Comparison of ENCODE assay signal across 7 cellular contexts in the genomic region with DNA sequence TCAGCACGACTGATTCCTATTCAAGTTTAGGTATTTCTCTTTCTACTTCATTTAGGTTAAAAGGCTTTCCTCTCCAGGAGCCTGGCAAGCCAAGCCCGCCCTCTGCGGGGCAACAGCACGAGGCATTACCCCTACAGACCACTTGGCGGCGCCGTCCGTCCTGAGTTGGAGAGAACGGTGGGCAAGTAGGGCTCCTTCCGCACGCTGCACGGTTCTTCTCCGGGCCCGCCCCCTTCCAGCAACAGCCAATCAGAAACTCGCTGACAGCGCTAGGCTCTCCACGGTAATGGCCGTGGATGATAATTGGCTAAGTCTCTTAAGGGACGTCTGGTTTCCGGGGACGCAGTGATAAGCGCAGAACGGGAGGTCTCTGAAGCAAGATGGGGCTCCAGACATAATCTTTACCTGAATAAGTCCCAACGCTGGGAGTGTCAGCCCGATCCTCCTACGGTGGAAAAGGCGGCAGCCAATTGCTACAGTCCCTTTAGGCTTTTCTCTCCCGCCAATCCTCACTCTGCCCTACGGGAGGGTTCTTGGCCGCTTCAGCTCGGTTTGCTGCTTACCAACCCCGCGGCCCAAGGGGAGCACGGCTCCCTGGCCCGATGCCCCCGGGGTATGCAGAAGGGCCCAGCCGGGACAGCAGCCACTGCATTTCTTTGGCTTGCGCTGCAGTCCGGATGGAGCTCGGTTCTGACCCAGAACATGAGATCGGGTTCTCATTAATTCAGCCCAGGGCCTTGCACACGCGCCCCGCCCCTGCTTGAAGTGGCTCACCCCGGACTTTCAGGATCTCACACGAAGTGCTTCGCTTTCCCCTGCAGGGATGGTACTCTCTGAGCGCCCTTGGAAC.
A peak's percentile ranks its signal among the peaks of the same experiment; 100 is the strongest.
DNase-seq lines count a peak whose midpoint lies in the region; ATAC-seq, FAIRE-seq and TF ChIP-seq lines count a peak whose summit lies in the region.

No MANE protein-coding gene starts in this region.

- H3K36me3 ChIP-seq in brain microvascular endothelial cell (replicated peaks), result no peaks in the 10 kb centered on the region
- no peaks in the 10 kb centered on the region for H3K36me3 ChIP-seq in iPS DF 6.9 (ENCODE audit: control insufficient read depth, insufficient read depth, low read length)
- H3K36me3 ChIP-seq in gastrocnemius medialis, result no peaks in the 10 kb centered on the region

- H3K4me3 ChIP-seq in brain microvascular endothelial cell (ENCODE audit: low read depth, low read length), result peak overlapping the region; percentile 71
- H3K4me3 ChIP-seq in iPS DF 6.9 (ENCODE audit: low read length), result peak overlapping the region; percentile 69; the same call in 1 of the 2 replicates
- H3K4me3 ChIP-seq in gastrocnemius medialis, result peak overlapping the region; percentile 63 to 87 (median 79)

- peak; percentile 40 to 91 for TF ChIP-seq POLR2A in gastrocnemius medialis (IDR thresholded peaks at IDR 0.05)

- H3K9me3 ChIP-seq in iPS DF 6.9 (ENCODE audit: control insufficient read depth, insufficient read depth, low read length), result no peaks in the 10 kb centered on the region
- H3K9me3 ChIP-seq in gastrocnemius medialis, result no peaks in the 10 kb centered on the region

- ATAC-seq in GM18508 (IDR thresholded peaks at IDR 0.05; ENCODE audit: insufficient read depth, unreplicated experiment), result peak; percentile 100
- peak; percentile 100 for ATAC-seq in HG03025 (IDR thresholded peaks at IDR 0.05; ENCODE audit: low FRiP score, unreplicated experiment)
- ATAC-seq in gastrocnemius medialis, result peak; percentile 99 to 100

- intact Hi-C loops in gastrocnemius medialis (cut with DNase I; ENCODE audit: low total_unique reads), result loop anchor here (1.0 to 5.0 kb wide), 4 partner anchors 28 to 520 kb away; partner anchors contain the start of gene COX7A2L

- FAIRE-seq in TTC549 (lab: Jason Lieb, UNC), result peak; percentile 98

- in situ Hi-C loops in brain microvascular endothelial cell (cut with HindIII; ENCODE audit: low pct_ligation_motif_present, low sequenced_read_pairs), result no loop called here
- in situ Hi-C loops in gastrocnemius medialis (cut with MboI; ENCODE audit: low sequenced_read_pairs in 4 of 4), result loop anchor here in 1 of 4 donors (10.0 kb wide), 1 partner anchor 524 kb away; the partner anchor contains the start of gene COX7A2L

- DNase-seq in NCI-H2081 (lab: John Stamatoyannopoulos, UW) (peak; percentile 98 to 99), brain microvascular endothelial cell (peak; percentile 97), iPS DF 6.9 (ENCODE audit: low read depth, low spot score) (peak; percentile 87), gastrocnemius medialis (peak; percentile 94 to 97)

- H3K27ac ChIP-seq in brain microvascular endothelial cell (peak overlapping the region; percentile 7), iPS DF 6.9 (ENCODE audit: low read length) (no peak overlapping the region), gastrocnemius medialis (peak overlapping the region; percentile 84 to 93 (median 92))

- no peaks in the 10 kb centered on the region for H3K4me1 ChIP-seq in iPS DF 6.9 (ENCODE audit: control insufficient read depth, insufficient read depth, low read length)
- H3K4me1 ChIP-seq in gastrocnemius medialis, result peaks cover 9 to 16% of the 10 kb centered on the region in 2 donors

- no CpG with 5 or more reads among the region's 48 CpGs for WGBS in iPS DF 6.9 (ENCODE audit: insufficient coverage, insufficient read length)

- TF ChIP-seq CTCF in brain microvascular endothelial cell (IDR thresholded peaks at IDR 0.05; ENCODE audit: low read depth, low read length, missing control alignments) (peak; percentile 99), gastrocnemius medialis (IDR thresholded peaks at IDR 0.05 in 4 of 5, conservative IDR thresholded peaks at IDR 0.05 in 1 of 5) (peak; percentile 98 to 99 (median 98))

- H3K27me3 ChIP-seq in brain microvascular endothelial cell (replicated peaks) (peaks cover 3% of the 10 kb centered on the region), iPS DF 6.9 (ENCODE audit: control insufficient read depth, insufficient read depth, low read length) (no peaks in the 10 kb centered on the region), gastrocnemius medialis (no peaks in the 10 kb centered on the region)
